Comparison of ENCODE assay signal across 26 cellular contexts in genomic region chr12:109724321-109724892, GRCh38. TPM values are rescaled to one million over a fixed set of nuclear protein-coding genes. Genes with fewer than 3 reads are reported as not detected.
DNase-seq lines count a peak whose midpoint lies in the region; ATAC-seq, FAIRE-seq and TF ChIP-seq lines count a peak whose summit lies in the region.
"Had no signal": no experiment of that assay in that cellular context is flagged by ENCODE, and none has a peak within 500 bp of the region (broad histone marks: within the 10 kb centered on the region; RNA-seq: fewer than 3 reads in every experiment).

No MANE protein-coding gene starts in this region.

- no peak overlapping the region for H3K4me3 ChIP-seq in neuronal stem cell (ENCODE audit: low read length in 2 of 2)
- H3K4me3 ChIP-seq: A549, GM12878, GM23338 had no signal

- peak overlapping the region; percentile 43 for H2BK5ac ChIP-seq in neuronal stem cell (ENCODE audit: low read length)

- H3K18ac ChIP-seq in neuronal stem cell (ENCODE audit: low read length), result peak overlapping the region; percentile 88

- no peaks in the 10 kb centered on the region for H3K36me3 ChIP-seq in neuronal stem cell (replicated peaks in 1 of 2; ENCODE audit: control insufficient read depth in 2 of 2, insufficient read depth in 2 of 2, low read length in 2 of 2)

- H3K4ac ChIP-seq in neuronal stem cell (ENCODE audit: low read length), result no peak overlapping the region

- peaks cover 38 to 59% of the 10 kb centered on the region in 2 donors for H3K4me1 ChIP-seq in neuronal stem cell (ENCODE audit: control insufficient read depth in 2 of 2, insufficient read depth in 1 of 2, low read depth in 1 of 2, low read length in 2 of 2)
- H3K4me1 ChIP-seq: A549 had no signal

- H3K4me3 Mint-ChIP-seq in glutamatergic neuron (ENCODE audit: unreplicated experiment) (no peak overlapping the region), WTC11 (no peak overlapping the region)
- H3K4me3 Mint-ChIP-seq: CD8-positive, alpha-beta T cell; GM23338; H9; HFFc6; IgD-negative memory B cell had no signal

- no peak overlapping the region for H3K9ac ChIP-seq in neuronal stem cell (ENCODE audit: low read depth, low read length, poor library complexity)

- H3K36me3 Mint-ChIP-seq in glutamatergic neuron (ENCODE audit: unreplicated experiment) (no peaks in the 10 kb centered on the region), WTC11 (no peaks in the 10 kb centered on the region)
- H3K36me3 Mint-ChIP-seq: CD8-positive, alpha-beta T cell; IgD-negative memory B cell had no signal

- H3K27me3 Mint-ChIP-seq in glutamatergic neuron (ENCODE audit: unreplicated experiment) (peaks cover 4% of the 10 kb centered on the region), WTC11 (ENCODE audit: low read depth) (no peaks in the 10 kb centered on the region; the same call in 1 of the 2 replicates)

- TF ChIP-seq CTCF in VCaP (conservative IDR thresholded peaks at IDR 0.05) (no peak), glutamatergic neuron (IDR thresholded peaks at IDR 0.05; ENCODE audit: partially characterized antibody, unreplicated experiment) (no peak), WTC11 (IDR thresholded peaks at IDR 0.05) (no peak)

- H3K9me3 Mint-ChIP-seq in glutamatergic neuron (ENCODE audit: unreplicated experiment), result peaks cover 2% of the 10 kb centered on the region
- no peaks in the 10 kb centered on the region for H3K9me3 Mint-ChIP-seq in WTC11
- H3K9me3 Mint-ChIP-seq: CD8-positive, alpha-beta T cell; GM23338; H9; HFFc6; IgD-negative memory B cell had no signal

- no peaks in the 10 kb centered on the region for H3K9me3 ChIP-seq in neuronal stem cell (replicated peaks in 1 of 2; ENCODE audit: control insufficient read depth in 2 of 2, insufficient read depth in 1 of 2, low read depth in 1 of 2, low read length in 2 of 2)
- H3K9me3 ChIP-seq: A549, Caco-2 had no signal

- peak overlapping the region; percentile 28 for H3K14ac ChIP-seq in neuronal stem cell (ENCODE audit: low read length)

- FAIRE-seq in urothelium cell line (lab: Jason Lieb, UNC), result no peak
- FAIRE-seq: A549, GM12878 had no signal

- DNase-seq in caudate nucleus (lab: John Stamatoyannopoulos, UW) (no peak), glutamatergic neuron (peak; percentile 5), neuronal stem cell (ENCODE audit: low spot score) (no peak), WTC11 (ENCODE audit: low spot score) (no peak), urothelium cell line (ENCODE audit: low spot score) (no peak)
- DNase-seq: Caco-2; CD8-positive, alpha-beta T cell; DMS79; EL; GDM1; H9; HFFc6; NCI-H1048; NCI-H1417; NCI-H2081; NCI-H2227 treated with DMSO at 0.1 percent for 48 hours; NCI-H69; RPMI8226; SHP77 had no signal

- H3K4me2 ChIP-seq in neuronal stem cell (ENCODE audit: insufficient read depth, low read length, poor library complexity, severe bottlenecking), result no peak overlapping the region
- H3K4me2 ChIP-seq: A549, GM23338 had no signal

- ATAC-seq in WTC11 (no peak), HG02623 (IDR thresholded peaks at IDR 0.05; ENCODE audit: unreplicated experiment) (no peak), HG03045 (IDR thresholded peaks at IDR 0.05; ENCODE audit: unreplicated experiment) (no peak)
- ATAC-seq: A549; CD8-positive, alpha-beta T cell; GM12878; GM23338 had no signal

- H2AFZ ChIP-seq in neuronal stem cell (ENCODE audit: low read length), result no peak overlapping the region
- H2AFZ ChIP-seq: GM23338 had no signal

- H3K23ac ChIP-seq in neuronal stem cell (ENCODE audit: low read depth, low read length, poor library complexity), result peak overlapping the region; percentile 28

- peak overlapping the region; percentile 26 for H2BK15ac ChIP-seq in neuronal stem cell (ENCODE audit: low read length)

- H3K4me1 Mint-ChIP-seq in glutamatergic neuron (ENCODE audit: low read depth, unreplicated experiment) (peaks cover 23% of the 10 kb centered on the region), WTC11 (peaks cover 6% of the 10 kb centered on the region)

- H2BK12ac ChIP-seq in neuronal stem cell (ENCODE audit: low read length), result peak overlapping the region; percentile 42

- H3K79me1 ChIP-seq in neuronal stem cell (ENCODE audit: low read depth, low read length), result peaks cover 14% of the 10 kb centered on the region

- no peak overlapping the region for H4K8ac ChIP-seq in neuronal stem cell (ENCODE audit: low read depth, low read length)

- no CpG with 5 or more reads among the region's 14 CpGs for WGBS in neuronal stem cell (ENCODE audit: extremely low coverage in 2 of 2, insufficient read length in 2 of 2, insufficient replicate concordance in 1 of 2), 2 donors

- peak overlapping the region; percentile 42 for H2AK5ac ChIP-seq in neuronal stem cell (ENCODE audit: low read depth, low read length)

- H4K91ac ChIP-seq in neuronal stem cell (ENCODE audit: low read depth, low read length, poor library complexity), result no peak overlapping the region

- H3K27me3 ChIP-seq in neuronal stem cell (ENCODE audit: control insufficient read depth in 3 of 3, insufficient read depth in 3 of 3, low read depth in 1 of 3, low read length in 3 of 3), result peaks cover 0 to 36% (median 0%) of the 10 kb centered on the region in 3 experiments

- peak overlapping the region; percentile 72 for H3K27ac ChIP-seq in VCaP
- peak overlapping the region; percentile 81 for H3K27ac ChIP-seq in caudate nucleus (ENCODE audit: low read depth, low read length)
- H3K27ac ChIP-seq in neuronal stem cell (replicated peaks; ENCODE audit: low read length), result no peak overlapping the region
- H3K27ac ChIP-seq: A549 had no signal

- no peak overlapping the region for H3K27ac Mint-ChIP-seq in glutamatergic neuron (ENCODE audit: unreplicated experiment)
- H3K27ac Mint-ChIP-seq in WTC11, result no peak overlapping the region
- H3K27ac Mint-ChIP-seq: CD8-positive, alpha-beta T cell; GM23338; H9; HFFc6; IgD-negative memory B cell had no signal

- POLR2A ChIA-PET in WTC11 (lab: Charles Lee), result interaction anchor here (0.5 kb wide), 1 partner anchor 131 kb away, joined by 3 read pairs; no protein-coding TSS in a partner anchor

- H2BK120ac ChIP-seq in neuronal stem cell (ENCODE audit: low read depth, low read length), result no peak overlapping the region

- CTCF ChIA-PET in WTC11 (lab: Charles Lee), result interaction anchor here (1.4 kb wide), 1 partner anchor 126 kb away, joined by 4 read pairs; no protein-coding TSS in a partner anchor

TF ChIP-seq in WTC11, 78 proteins besides CTCF, POLR2A, EP300 and RAD21 (continues in another document):
- TF ChIP-seq PRDM15 (CRISPR knock-in tag; IDR thresholded peaks at IDR 0.05), result no peak
- no peak for TF ChIP-seq NFYB (CRISPR knock-in tag; conservative IDR thresholded peaks at IDR 0.05; ENCODE audit: low read depth)
- TF ChIP-seq ZNF219 (CRISPR knock-in tag; IDR thresholded peaks at IDR 0.05; ENCODE audit: borderline replicate concordance), result no peak
- TF ChIP-seq SP1 (CRISPR knock-in tag; conservative IDR thresholded peaks at IDR 0.05), result no peak
- TF ChIP-seq E2F1 (CRISPR knock-in tag; IDR thresholded peaks at IDR 0.05), result no peak
- TF ChIP-seq NR2C2 (CRISPR knock-in tag; IDR thresholded peaks at IDR 0.05), result no peak
- TF ChIP-seq EMX1 (CRISPR knock-in tag; IDR thresholded peaks at IDR 0.05), result no peak
- TF ChIP-seq USF2 (CRISPR knock-in tag; IDR thresholded peaks at IDR 0.05), result no peak
- no peak for TF ChIP-seq TEAD1 (CRISPR knock-in tag; IDR thresholded peaks at IDR 0.05)

RNA-seq across cellular contexts. Expression of gene FAM222A, which starts 10.8 kb away (rescaled TPM):
- total RNA-seq in glutamatergic neuron (ENCODE audit: unreplicated experiment) (18.1 TPM), WTC11 (2021) (1.3 to 1.6 TPM (median 1.6 TPM) in 3 replicates)
- polyA plus RNA-seq in neuronal stem cell (2013, experiment 1 of 2), result 14.4 TPM
- polyA plus RNA-seq in neuronal stem cell (2013, experiment 2 of 2), result 14.3 TPM
